In genomic region chr20:34676642-34677373, GRCh38 we compare ENCODE assay signal across 8 cellular contexts. TPM values are rescaled to one million over a fixed set of nuclear protein-coding genes. Genes with fewer than 3 reads are reported as not detected.
DNase-seq lines count a peak whose midpoint lies in the region; ATAC-seq, FAIRE-seq and TF ChIP-seq lines count a peak whose summit lies in the region.

TSS of gene PIGU (minus strand) at chr20:34677092. CDS start at chr20:34677085, 7 bp downstream.

- DNase-seq in AG20443 (ENCODE audit: low spot score) (peak; percentile 98), NCI-H446 treated with DMSO at 0.1 percent for 48 hours (lab: John Stamatoyannopoulos, UW) (peak; percentile 92), cerebellar nuclear complex (lab: John Stamatoyannopoulos, UW) (peak; percentile 33 to 86), kidney (peak; percentile 98)
- peak; percentile 94 for DNase-seq in activated CD4-positive, CD25-positive, alpha-beta regulatory T cell treated with anti-CD3 and anti-CD28 coated beads, Interleukin-2, amount 50 U/mL, for 72 hours
- DNase-seq in stimulated activated CD4-positive, alpha-beta T cell treated with anti-CD3 and anti-CD28 coated beads, Interleukin-15, amount 100 ng/mL, for 24 hours = peak; percentile 97

- ATAC-seq in GM19035 (IDR thresholded peaks at IDR 0.05; ENCODE audit: unreplicated experiment) (peak; percentile 95), HG03354 (IDR thresholded peaks at IDR 0.05; ENCODE audit: poor library complexity, severe bottlenecking, unreplicated experiment) (peak; percentile 94)

- no peak for TF ChIP-seq CTCF in kidney (IDR thresholded peaks at IDR 0.05; ENCODE audit: borderline replicate concordance, extremely low read depth, insufficient read depth)

- peak within 1 kb of the TSS; percentile 63 to 86 for H3K27ac ChIP-seq in kidney (ENCODE audit: low read depth in 2 of 2, low read length in 2 of 2)

- intact Hi-C loops in kidney (cut with DNase I) = no loop called here

- H3K9ac ChIP-seq in kidney (ENCODE audit: low read length in 2 of 2) = peak within 1 kb of the TSS; percentile 48 to 63

- peaks cover 0 to 8% of the 10 kb centered on the region in 2 donors for H3K4me1 ChIP-seq in kidney (ENCODE audit: control insufficient read depth in 1 of 2, insufficient read depth in 1 of 2, low read depth in 1 of 2, low read length in 2 of 2)

- H3K4me3 ChIP-seq in kidney (ENCODE audit: low read length in 2 of 2) = peak within 1 kb of the TSS; percentile 88

- H3K9me3 ChIP-seq in kidney (ENCODE audit: control insufficient read depth in 1 of 2, low read length in 2 of 2) = no peaks in the 10 kb centered on the region

- no peaks in the 10 kb centered on the region for H3K36me3 ChIP-seq in kidney (ENCODE audit: control insufficient read depth in 1 of 2, insufficient read depth in 2 of 2, low read length in 2 of 2)

- FAIRE-seq in kidney (lab: Jason Lieb, UNC) = no peak

RNA-seq across cellular contexts. Expression of gene PIGU, which starts in this region (rescaled TPM):
- 15.9 TPM for total RNA-seq in kidney
- 42.0 TPM for polyA plus RNA-seq in kidney (ENCODE audit: insufficient read depth, low read depth, low replicate concordance)

Comparison
In these comparisons a context has a peak if more than half of its experiments do, and no peak if none do; other contexts are left out.
1. Peak in every context shown above with its lines: DNase-seq, ATAC-seq, H3K4me3 ChIP-seq and H3K27ac ChIP-seq.